ENCODE assay signal across 2 cellular contexts in genomic region chr10:128036746-128037542, GRCh38.
TF ChIP-seq lines count a peak whose summit lies in the region.

No MANE protein-coding gene starts in this region.

TF ChIP-seq in HCT116, 20 proteins besides CTCF, POLR2A, EP300 and RAD21 (continued from another document):
- TF ChIP-seq SP1 (IDR thresholded peaks at IDR 0.05; ENCODE audit: low read depth): peak; percentile 35; the same call in 1 of the 2 replicates

TF ChIP-seq in SK-N-SH, 30 proteins besides CTCF, POLR2A, EP300 and RAD21 (continued from another document):
- TF ChIP-seq, protein P1, sequence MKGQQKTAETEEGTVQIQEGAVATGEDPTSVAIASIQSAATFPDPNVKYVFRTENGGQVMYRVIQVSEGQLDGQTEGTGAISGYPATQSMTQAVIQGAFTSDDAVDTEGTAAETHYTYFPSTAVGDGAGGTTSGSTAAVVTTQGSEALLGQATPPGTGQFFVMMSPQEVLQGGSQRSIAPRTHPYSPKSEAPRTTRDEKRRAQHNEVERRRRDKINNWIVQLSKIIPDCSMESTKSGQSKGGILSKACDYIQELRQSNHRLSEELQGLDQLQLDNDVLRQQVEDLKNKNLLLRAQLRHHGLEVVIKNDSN (IDR thresholded peaks at IDR 0.05; ENCODE audit: borderline replicate concordance, low read depth): no peak
- TF ChIP-seq YY1 (IDR thresholded peaks at IDR 0.05; ENCODE audit: low read depth) (no peak), SIN3A (IDR thresholded peaks at IDR 0.05; ENCODE audit: borderline replicate concordance, low read depth, low read length) (no peak), NFIC (IDR thresholded peaks at IDR 0.05; ENCODE audit: borderline replicate concordance) (peak; percentile 29), FOSL2 (IDR thresholded peaks at IDR 0.05; ENCODE audit: borderline replicate concordance, low read depth) (peak; percentile 70; the same call in 1 of the 2 replicates), JUND (IDR thresholded peaks at IDR 0.05) (peak; percentile 58), FOXM1 (IDR thresholded peaks at IDR 0.05; ENCODE audit: low read depth) (no peak), TCF12 (IDR thresholded peaks at IDR 0.05) (peak; percentile 39), MEF2A (IDR thresholded peaks at IDR 0.05; ENCODE audit: borderline replicate concordance, low read depth) (no peak)
- TF ChIP-seq, protein P2, sequence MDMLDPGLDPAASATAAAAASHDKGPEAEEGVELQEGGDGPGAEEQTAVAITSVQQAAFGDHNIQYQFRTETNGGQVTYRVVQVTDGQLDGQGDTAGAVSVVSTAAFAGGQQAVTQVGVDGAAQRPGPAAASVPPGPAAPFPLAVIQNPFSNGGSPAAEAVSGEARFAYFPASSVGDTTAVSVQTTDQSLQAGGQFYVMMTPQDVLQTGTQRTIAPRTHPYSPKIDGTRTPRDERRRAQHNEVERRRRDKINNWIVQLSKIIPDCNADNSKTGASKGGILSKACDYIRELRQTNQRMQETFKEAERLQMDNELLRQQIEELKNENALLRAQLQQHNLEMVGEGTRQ (IDR thresholded peaks at IDR 0.05; ENCODE audit: borderline replicate concordance, low read depth, low read length): no peak
- TF ChIP-seq, protein P3, sequence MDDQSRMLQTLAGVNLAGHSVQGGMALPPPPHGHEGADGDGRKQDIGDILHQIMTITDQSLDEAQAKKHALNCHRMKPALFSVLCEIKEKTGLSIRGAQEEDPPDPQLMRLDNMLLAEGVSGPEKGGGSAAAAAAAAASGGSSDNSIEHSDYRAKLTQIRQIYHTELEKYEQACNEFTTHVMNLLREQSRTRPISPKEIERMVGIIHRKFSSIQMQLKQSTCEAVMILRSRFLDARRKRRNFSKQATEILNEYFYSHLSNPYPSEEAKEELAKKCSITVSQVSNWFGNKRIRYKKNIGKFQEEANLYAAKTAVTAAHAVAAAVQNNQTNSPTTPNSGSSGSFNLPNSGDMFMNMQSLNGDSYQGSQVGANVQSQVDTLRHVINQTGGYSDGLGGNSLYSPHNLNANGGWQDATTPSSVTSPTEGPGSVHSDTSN (IDR thresholded peaks at IDR 0.05): peak; percentile 21; the same call in 1 of the 2 replicates
